In the genomic region with DNA sequence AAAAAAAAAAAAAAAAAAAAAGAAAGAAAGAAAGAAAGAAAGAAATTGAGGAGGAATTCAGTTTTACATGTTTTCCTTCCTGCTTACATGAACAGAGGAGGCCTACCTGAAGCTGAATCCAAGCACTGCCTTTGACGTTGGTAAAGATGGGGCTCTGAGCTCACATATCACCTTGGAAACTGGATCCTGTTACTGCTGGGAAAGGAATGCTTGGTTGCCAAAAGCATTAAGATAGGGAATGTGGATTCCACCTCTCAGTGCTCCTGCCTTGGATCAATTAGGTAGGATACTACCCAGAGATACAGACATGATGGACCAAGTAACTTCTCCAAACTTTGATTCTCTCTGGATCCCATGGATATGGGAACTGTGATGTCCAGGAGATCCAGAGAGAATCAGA, we compare ENCODE assay signal across 36 cellular contexts. TPM values are rescaled to one million over a fixed set of nuclear protein-coding genes. Genes with fewer than 3 reads are reported as not detected.
"Had no signal": no experiment of that assay in that cellular context is flagged by ENCODE, and none has a peak within 500 bp of the region (broad histone marks: within the 10 kb centered on the region; RNA-seq: fewer than 3 reads in every experiment).

No MANE protein-coding gene starts in this region.

- H3K4me1 Mint-ChIP-seq: activated B cell treated with CpG ODN at 0.5 μM for 24 hours had no signal

- H3K27ac ChIP-seq: adrenal gland, PC-9, RWPE1, VCaP had no signal

- H3K27me3 Mint-ChIP-seq: activated B cell treated with CpG ODN at 0.5 μM for 24 hours; activated CD4-positive, alpha-beta memory T cell treated with anti-CD3 and anti-CD28 coated beads for 36 hours had no signal

- H3K9me3 Mint-ChIP-seq: activated B cell treated with CpG ODN at 0.5 μM for 24 hours; activated CD4-positive, alpha-beta memory T cell treated with anti-CD3 and anti-CD28 coated beads for 36 hours; activated naive CD4-positive, alpha-beta T cell treated with anti-CD3 and anti-CD28 coated beads for 36 hours; activated naive CD4-positive, alpha-beta T cell treated with anti-CD3 and anti-CD28 coated beads, Interleukin-2, amount 50 U/mL, for 72 hours; activated T-cell treated with anti-CD3 and anti-CD28 coated beads, Interleukin-2, amount 50 U/mL, for 4 hours; activated T-helper 1 cell treated with anti-CD3 and anti-CD28 coated beads, Interleukin-12 subunit alpha, Interleukin-12 subunit beta, Interleukin-2, Interleukin-4 antibody, amounts not matched to agents 30 ng/mL and 10 ng/mL and 1 ng/mL, durations not matched to agents 14 hours and 24 hours and 36 hours; brain had no signal

- H3K27me3 ChIP-seq: adrenal gland had no signal

- DNase-seq: activated B cell treated with CpG ODN at 0.5 μM for 24 hours; activated CD4-positive, alpha-beta memory T cell treated with anti-CD3 and anti-CD28 coated beads for 36 hours; activated CD4-positive, alpha-beta T cell treated with anti-CD3 and anti-CD28 coated beads for 4 hours; activated CD4-positive, alpha-beta T cell treated with anti-CD3 and anti-CD28 coated beads, Interleukin-2, amount 50 U/mL, for 1 hour; activated CD4-positive, CD25-positive, alpha-beta regulatory T cell treated with anti-CD3 and anti-CD28 coated beads, Interleukin-2, amount 50 U/mL, for 72 hours; activated CD8-positive, alpha-beta memory T cell treated with anti-CD3 and anti-CD28 coated beads, Interleukin-2, amount 50 U/mL, for 4 hours; activated gamma-delta T cell treated with Interleukin-2 at 50 U/mL for 16 hours; activated naive CD4-positive, alpha-beta T cell treated with anti-CD3 and anti-CD28 coated beads for 36 hours; activated T-cell treated with anti-CD3 and anti-CD28 coated beads for 4 hours; activated T-cell treated with anti-CD3 and anti-CD28 coated beads, Interleukin-2, amount 50 U/mL, for 4 hours; adrenal gland; caudate nucleus; cerebellar nuclear complex; Karpas-422; NCI-H1105; NCI-H1417 treated with DMSO at 0.1 percent for 48 hours; NCI-H187 treated with DMSO at 0.1 percent for 48 hours; NCI-H2081 treated with DMSO at 0.1 percent for 48 hours; NCI-H510A; NCI-H526; NCI-H748 treated with DMSO at 0.1 percent for 48 hours; PC-9; SIG-M5; SW 1271; T-helper 1 cell; T-helper 2 cell; T-helper 9 cell had no signal

- H3K36me3 ChIP-seq: adrenal gland had no signal

- H3K4me2 ChIP-seq: PC-9 had no signal

- H3K36me3 Mint-ChIP-seq: activated CD4-positive, alpha-beta memory T cell treated with anti-CD3 and anti-CD28 coated beads for 36 hours; activated naive CD4-positive, alpha-beta T cell treated with anti-CD3 and anti-CD28 coated beads, Interleukin-2, amount 50 U/mL, for 72 hours; brain had no signal

- H3K4me3 ChIP-seq: adrenal gland, PC-9 had no signal

- H3K27ac Mint-ChIP-seq: activated B cell treated with CpG ODN at 0.5 μM for 24 hours; activated CD4-positive, alpha-beta memory T cell treated with anti-CD3 and anti-CD28 coated beads for 36 hours; activated naive CD4-positive, alpha-beta T cell treated with anti-CD3 and anti-CD28 coated beads for 36 hours; activated naive CD4-positive, alpha-beta T cell treated with anti-CD3 and anti-CD28 coated beads, Interleukin-2, amount 50 U/mL, for 72 hours; activated T-helper 1 cell treated with anti-CD3 and anti-CD28 coated beads, Interleukin-12 subunit alpha, Interleukin-12 subunit beta, Interleukin-2, Interleukin-4 antibody, amounts not matched to agents 30 ng/mL and 10 ng/mL and 1 ng/mL, durations not matched to agents 14 hours and 24 hours and 36 hours; brain had no signal

- H3K4me3 Mint-ChIP-seq: activated B cell treated with CpG ODN at 0.5 μM for 24 hours; activated CD4-positive, alpha-beta memory T cell treated with anti-CD3 and anti-CD28 coated beads for 36 hours; activated naive CD4-positive, alpha-beta T cell treated with anti-CD3 and anti-CD28 coated beads for 36 hours; activated T-cell treated with anti-CD3 and anti-CD28 coated beads, Interleukin-2, amount 50 U/mL, for 4 hours; activated T-helper 1 cell treated with anti-CD3 and anti-CD28 coated beads, Interleukin-12 subunit alpha, Interleukin-12 subunit beta, Interleukin-2, Interleukin-4 antibody, amounts not matched to agents 30 ng/mL and 10 ng/mL and 1 ng/mL, durations not matched to agents 14 hours and 24 hours and 36 hours; brain had no signal

- H3K4me1 ChIP-seq: adrenal gland had no signal

- H3K9me3 ChIP-seq: adrenal gland had no signal

- ATAC-seq: activated naive CD4-positive, alpha-beta T cell treated with anti-CD3 and anti-CD28 coated beads, Interleukin-2, amount 50 U/mL, for 72 hours; activated T-cell treated with anti-CD3 and anti-CD28 coated beads, Interleukin-2, amount 50 U/mL, for 4 hours; Right ventricle myocardium inferior; SK-N-SH treated with all-trans-retinoic acid at 6 μM for 48 hours had no signal

- H2AFZ ChIP-seq: PC-9 had no signal

- FAIRE-seq: RCC 7860 had no signal

RNA-seq across cellular contexts. Expression of a gene that starts 50.6 kb away (rescaled TPM):
- total RNA-seq: activated B cell treated with CpG ODN at 0.5 μM for 24 hours, OCI-LY7 had no signal
